In the genomic region with DNA sequence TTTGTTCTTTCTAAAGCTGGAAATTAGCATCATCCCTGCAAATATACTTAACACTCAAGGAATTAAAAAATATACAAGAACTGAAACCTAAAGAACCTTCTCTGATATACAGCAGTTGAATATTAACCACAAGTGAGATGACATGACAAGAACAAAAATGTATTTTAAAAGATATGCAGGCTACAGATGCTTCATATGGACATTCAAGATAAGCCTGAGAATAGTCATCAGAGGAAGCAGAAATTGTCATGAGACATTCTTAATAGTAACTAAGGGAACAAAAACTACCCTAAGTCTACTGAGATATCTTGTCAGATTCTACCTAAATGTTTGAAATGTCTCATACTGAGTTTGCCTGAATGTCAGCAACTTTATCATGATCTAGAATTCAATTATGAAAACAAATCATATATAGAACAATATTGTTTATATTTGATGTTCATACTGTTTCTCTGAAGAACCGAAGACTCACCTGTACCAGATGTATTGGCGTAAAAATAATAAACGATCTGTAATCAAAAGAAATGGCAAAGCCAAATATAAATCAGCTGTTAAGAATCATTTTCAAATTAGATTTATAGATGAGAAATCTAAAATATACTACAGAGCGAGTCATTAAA, we compare ENCODE assay signal across 22 cellular contexts.
"Had no signal": no experiment of that assay in that cellular context is flagged by ENCODE, and none has a peak within 500 bp of the region (broad histone marks: within the 10 kb centered on the region; RNA-seq: fewer than 3 reads in every experiment).

No MANE protein-coding gene starts in this region.

- FAIRE-seq: colon, endothelial cell of umbilical vein had no signal

- H3K27ac Mint-ChIP-seq: activated CD8-positive, alpha-beta T cell treated with anti-CD3 and anti-CD28 coated beads, Interleukin-2, amount 10 ng/mL, durations not matched to agents 7 days and 5 days; activated naive CD4-positive, alpha-beta T cell treated with anti-CD3 and anti-CD28 coated beads, Interleukin-2, amount 50 U/mL, for 72 hours; natural killer cell treated with Interleukin-12 subunit alpha and Interleukin-12 subunit beta and Interleukin-15 and Interleukin-18, amount 100 ng/mL, for 72 hours; T-helper 1 cell treated with Interleukin-12 subunit alpha and Interleukin-12 subunit beta and Interleukin-4 antibody, amounts not matched to agents 30 μg/mL and 1 μg/mL, for 36 hours had no signal

- DNase-seq: activated CD4-positive, alpha-beta T cell treated with anti-CD3 and anti-CD28 coated beads for 1 hour; activated CD4-positive, alpha-beta T cell treated with anti-CD3 and anti-CD28 coated beads, Interleukin-2, amount 50 U/mL, for 1 hour; activated CD8-positive, alpha-beta T cell treated with anti-CD3 and anti-CD28 coated beads, Interleukin-2, amount 10 ng/mL, durations not matched to agents 7 days and 5 days; activated T-cell treated with anti-CD3 and anti-CD28 coated beads, Interleukin-2, amount 50 U/mL, for 1 hour; aorta; caudate nucleus; effector memory CD4-positive, alpha-beta T cell; esophagus squamous epithelium; head of caudate nucleus; islet precursor cell; left cardiac atrium; midbrain; stimulated activated CD4-positive, alpha-beta T cell treated with anti-CD3 and anti-CD28 coated beads, Interleukin-4, amount 100 ng/mL, for 24 hours; stimulated activated naive CD4-positive, alpha-beta T cell treated with Interleukin-2 at 50 U/mL for 16 hours; upper lobe of left lung had no signal

- H3K27me3 Mint-ChIP-seq: natural killer cell treated with Interleukin-12 subunit alpha and Interleukin-12 subunit beta and Interleukin-15 and Interleukin-18, amount 100 ng/mL, for 72 hours had no signal

- ATAC-seq: activated CD8-positive, alpha-beta T cell treated with anti-CD3 and anti-CD28 coated beads, Interleukin-2, amount 10 ng/mL, durations not matched to agents 7 days and 5 days; activated naive CD4-positive, alpha-beta T cell treated with anti-CD3 and anti-CD28 coated beads, Interleukin-2, amount 50 U/mL, for 72 hours; gastroesophageal sphincter; left cardiac atrium; natural killer cell treated with Interleukin-12 subunit alpha and Interleukin-12 subunit beta and Interleukin-15 and Interleukin-18, amount 100 ng/mL, for 72 hours had no signal

- H3K4me3 Mint-ChIP-seq: activated CD8-positive, alpha-beta T cell treated with anti-CD3 and anti-CD28 coated beads, Interleukin-2, amount 10 ng/mL, durations not matched to agents 7 days and 5 days; natural killer cell treated with Interleukin-12 subunit alpha and Interleukin-12 subunit beta and Interleukin-15 and Interleukin-18, amount 100 ng/mL, for 72 hours; T-helper 1 cell treated with Interleukin-12 subunit alpha and Interleukin-12 subunit beta and Interleukin-4 antibody, amounts not matched to agents 30 μg/mL and 1 μg/mL, for 36 hours had no signal

- H3K9me3 ChIP-seq: esophagus squamous epithelium, gastroesophageal sphincter, prostate gland, upper lobe of left lung had no signal
